In genomic region chr17:67995568-67996191, GRCh38 we compare ENCODE assay signal across 8 cellular contexts. TPM values are rescaled to one million over a fixed set of nuclear protein-coding genes. Genes with fewer than 3 reads are reported as not detected.
A peak's percentile ranks its signal among the peaks of the same experiment; 100 is the strongest.
DNase-seq lines count a peak whose midpoint lies in the region; ATAC-seq lines count a peak whose summit lies in the region.

No MANE protein-coding gene starts in this region.

- H3K27me3 Mint-ChIP-seq in activated naive CD4-positive, alpha-beta T cell treated with anti-CD3 and anti-CD28 coated beads, Interleukin-2, amount 50 U/mL, for 24 hours = peaks cover 14% of the 10 kb centered on the region

- H3K27ac ChIP-seq in HUES6 (ENCODE audit: low read depth, low read length) = no peak overlapping the region

- no peaks in the 10 kb centered on the region; the same call in 1 of the 2 replicates for H3K36me3 ChIP-seq in HUES6 (ENCODE audit: control insufficient read depth, insufficient read depth, low read length)

- intact Hi-C loops in left ventricle myocardium superior (cut with micrococcal nuclease) = no loop called here

- peaks cover 18% of the 10 kb centered on the region for H3K4me1 ChIP-seq in HUES6 (ENCODE audit: control insufficient read depth, insufficient read depth, low read length)

- ATAC-seq in left ventricle myocardium superior = peak; percentile 15
- ATAC-seq in GM18520 (IDR thresholded peaks at IDR 0.05; ENCODE audit: unreplicated experiment) = no peak
- no peak for ATAC-seq in GM19452 (IDR thresholded peaks at IDR 0.05; ENCODE audit: unreplicated experiment)

- peaks cover 28% of the 10 kb centered on the region for H3K4me1 Mint-ChIP-seq in activated naive CD4-positive, alpha-beta T cell treated with anti-CD3 and anti-CD28 coated beads, Interleukin-2, amount 50 U/mL, for 24 hours

- H3K9me3 ChIP-seq in HUES6 (ENCODE audit: control insufficient read depth, insufficient read depth, low read depth, low read length) = no peaks in the 10 kb centered on the region

- DNase-seq in C1 segment of cervical spinal cord (lab: John Stamatoyannopoulos, UW) (peak in 8 of 14 donors; percentile 10 to 41 (median 28)), left ventricle myocardium superior (peak; percentile 70), retina (peak; percentile 69), NCI-H524 treated with DMSO at 0.1 percent for 48 hours (lab: John Stamatoyannopoulos, UW) (no peak)

- no peaks in the 10 kb centered on the region for H3K36me3 Mint-ChIP-seq in activated naive CD4-positive, alpha-beta T cell treated with anti-CD3 and anti-CD28 coated beads, Interleukin-2, amount 50 U/mL, for 24 hours

- H3K27me3 ChIP-seq in HUES6 (ENCODE audit: control insufficient read depth, insufficient read depth, low read length) = peaks cover 26% of the 10 kb centered on the region

- peak overlapping the region; percentile 85 for H3K4me3 Mint-ChIP-seq in activated naive CD4-positive, alpha-beta T cell treated with anti-CD3 and anti-CD28 coated beads, Interleukin-2, amount 50 U/mL, for 24 hours

- peak overlapping the region; percentile 94 for H3K4me3 ChIP-seq in HUES6 (ENCODE audit: low read depth, low read length)

- no peak overlapping the region for H3K27ac Mint-ChIP-seq in activated naive CD4-positive, alpha-beta T cell treated with anti-CD3 and anti-CD28 coated beads, Interleukin-2, amount 50 U/mL, for 24 hours

- peak overlapping the region; percentile 42 for H3K9ac ChIP-seq in HUES6 (ENCODE audit: low read length)

- H3K9me3 Mint-ChIP-seq in activated naive CD4-positive, alpha-beta T cell treated with anti-CD3 and anti-CD28 coated beads, Interleukin-2, amount 50 U/mL, for 24 hours = no peaks in the 10 kb centered on the region

RNA-seq across cellular contexts. Expression of gene C17orf58, which starts 0.6 kb away (rescaled TPM):
- total RNA-seq in left ventricle myocardium superior = 5.0 TPM

RNA-seq across cellular contexts. Expression of gene KPNA2, which starts 39.9 kb away (rescaled TPM):
- total RNA-seq in left ventricle myocardium superior = 21.3 TPM
